ENCODE assay signal across 29 cellular contexts in genomic region chr15:83477791-83478537, GRCh38. TPM values are rescaled to one million over a fixed set of nuclear protein-coding genes. Genes with fewer than 3 reads are reported as not detected.
"Had no signal": no experiment of that assay in that cellular context is flagged by ENCODE, and none has a peak within 500 bp of the region (broad histone marks: within the 10 kb centered on the region; RNA-seq: fewer than 3 reads in every experiment).

No MANE protein-coding gene starts in this region.

- H3K4me1 Mint-ChIP-seq: activated CD4-positive, alpha-beta memory T cell treated with anti-CD3 and anti-CD28 coated beads, Interleukin-2, amount 10 ng/mL, durations not matched to agents 7 days and 5 days; activated CD4-positive, alpha-beta T cell treated with anti-CD3 and anti-CD28 coated beads for 36 hours; activated CD8-positive, alpha-beta memory T cell treated with anti-CD3 and anti-CD28 coated beads, Interleukin-2, amount 10 ng/mL, durations not matched to agents 7 days and 5 days; activated naive CD8-positive, alpha-beta T cell treated with anti-CD3 and anti-CD28 coated beads for 36 hours had no signal

- H3K27ac Mint-ChIP-seq: activated CD4-positive, alpha-beta memory T cell treated with anti-CD3 and anti-CD28 coated beads, Interleukin-2, amount 10 ng/mL, durations not matched to agents 7 days and 5 days; activated CD4-positive, alpha-beta T cell treated with anti-CD3 and anti-CD28 coated beads for 36 hours; activated CD8-positive, alpha-beta memory T cell treated with anti-CD3 and anti-CD28 coated beads, Interleukin-2, amount 10 ng/mL, durations not matched to agents 7 days and 5 days; activated naive CD8-positive, alpha-beta T cell treated with anti-CD3 and anti-CD28 coated beads for 36 hours; T-helper 1 cell treated with Interleukin-12 subunit alpha and Interleukin-12 subunit beta and Interleukin-4 antibody, amounts not matched to agents 30 μg/mL and 1 μg/mL, for 36 hours; T-helper 2 cell treated with Interferon-gamma antibody and Interleukin-4, amounts not matched to agents 5 μg/mL and 100 μg/mL, for 36 hours; WTC11 had no signal

- ATAC-seq: activated CD4-positive, alpha-beta T cell treated with anti-CD3 and anti-CD28 coated beads for 36 hours; activated CD4-positive, CD25-positive, alpha-beta regulatory T cell treated with anti-CD3 and anti-CD28 coated beads, Interleukin-2, amount 50 U/mL, for 24 hours; activated CD8-positive, alpha-beta memory T cell treated with anti-CD3 and anti-CD28 coated beads, Interleukin-2, amount 10 ng/mL, durations not matched to agents 7 days and 5 days; Panc1; WTC11 had no signal

- H3K27me3 ChIP-seq: brain microvascular endothelial cell had no signal

- DNase-seq: activated CD4-positive, alpha-beta memory T cell treated with anti-CD3 and anti-CD28 coated beads, Interleukin-2, amount 10 ng/mL, durations not matched to agents 7 days and 5 days; activated CD4-positive, alpha-beta T cell treated with anti-CD3 and anti-CD28 coated beads for 36 hours; activated CD8-positive, alpha-beta memory T cell treated with anti-CD3 and anti-CD28 coated beads for 24 hours; activated CD8-positive, alpha-beta memory T cell treated with anti-CD3 and anti-CD28 coated beads, Interleukin-2, amount 10 ng/mL, durations not matched to agents 7 days and 5 days; activated CD8-positive, alpha-beta memory T cell treated with anti-CD3 and anti-CD28 coated beads, Interleukin-2, amount 50 U/mL, for 48 hours; activated effector memory CD4-positive, alpha-beta T cell treated with Interleukin-2 at 50 U/mL for 16 hours; activated naive CD4-positive, alpha-beta T cell treated with anti-CD3 and anti-CD28 coated beads, Interleukin-2, amount 50 U/mL, for 16 hours; activated naive CD8-positive, alpha-beta T cell treated with anti-CD3 and anti-CD28 coated beads for 36 hours; activated T-cell treated with anti-CD3 and anti-CD28 coated beads, Interleukin-2, amount 50 U/mL, for 48 hours; amniotic stem cell; aorta; brain microvascular endothelial cell; central memory CD4-positive, alpha-beta T cell; Kasumi-1; MM.1S; MV-4-11; NCI-H1092; NCI-H1436 treated with DMSO at 0.1 percent for 48 hours; NCI-H1694 treated with DMSO at 0.1 percent for 48 hours; NCI-H2029; NCI-H345; NCI-H524 treated with DMSO at 0.1 percent for 48 hours; SIG-M5 had no signal

- H3K36me3 Mint-ChIP-seq: activated CD8-positive, alpha-beta memory T cell treated with anti-CD3 and anti-CD28 coated beads, Interleukin-2, amount 10 ng/mL, durations not matched to agents 7 days and 5 days; activated naive CD8-positive, alpha-beta T cell treated with anti-CD3 and anti-CD28 coated beads for 36 hours had no signal

- H3K27me3 Mint-ChIP-seq: activated CD4-positive, alpha-beta memory T cell treated with anti-CD3 and anti-CD28 coated beads, Interleukin-2, amount 10 ng/mL, durations not matched to agents 7 days and 5 days; activated CD8-positive, alpha-beta memory T cell treated with anti-CD3 and anti-CD28 coated beads, Interleukin-2, amount 10 ng/mL, durations not matched to agents 7 days and 5 days had no signal

- FAIRE-seq: TTC549 had no signal

- H3K9me3 Mint-ChIP-seq: activated naive CD8-positive, alpha-beta T cell treated with anti-CD3 and anti-CD28 coated beads for 36 hours; T-helper 1 cell treated with Interleukin-12 subunit alpha and Interleukin-12 subunit beta and Interleukin-4 antibody, amounts not matched to agents 30 μg/mL and 1 μg/mL, for 36 hours; T-helper 2 cell treated with Interferon-gamma antibody and Interleukin-4, amounts not matched to agents 5 μg/mL and 100 μg/mL, for 36 hours had no signal

- H3K27ac ChIP-seq: brain microvascular endothelial cell had no signal

- H3K4me3 Mint-ChIP-seq: activated CD4-positive, alpha-beta memory T cell treated with anti-CD3 and anti-CD28 coated beads, Interleukin-2, amount 10 ng/mL, durations not matched to agents 7 days and 5 days; activated CD4-positive, alpha-beta T cell treated with anti-CD3 and anti-CD28 coated beads for 36 hours; activated CD8-positive, alpha-beta memory T cell treated with anti-CD3 and anti-CD28 coated beads, Interleukin-2, amount 10 ng/mL, durations not matched to agents 7 days and 5 days; activated naive CD8-positive, alpha-beta T cell treated with anti-CD3 and anti-CD28 coated beads for 36 hours; T-helper 1 cell treated with Interleukin-12 subunit alpha and Interleukin-12 subunit beta and Interleukin-4 antibody, amounts not matched to agents 30 μg/mL and 1 μg/mL, for 36 hours; T-helper 2 cell treated with Interferon-gamma antibody and Interleukin-4, amounts not matched to agents 5 μg/mL and 100 μg/mL, for 36 hours; WTC11 had no signal

- H3K36me3 ChIP-seq: brain microvascular endothelial cell had no signal

RNA-seq across cellular contexts. Expression of gene SH3GL3, which starts 30.8 kb away (rescaled TPM):
- total RNA-seq: activated CD4-positive, alpha-beta memory T cell treated with anti-CD3 and anti-CD28 coated beads, Interleukin-2, amount 10 ng/mL, durations not matched to agents 7 days and 5 days; activated CD4-positive, alpha-beta T cell treated with anti-CD3 and anti-CD28 coated beads for 36 hours; activated CD8-positive, alpha-beta memory T cell treated with anti-CD3 and anti-CD28 coated beads, Interleukin-2, amount 10 ng/mL, durations not matched to agents 7 days and 5 days; activated naive CD8-positive, alpha-beta T cell treated with anti-CD3 and anti-CD28 coated beads for 36 hours had no signal
- polyA plus RNA-seq: aorta had no signal
